17 cellular contexts compared by ENCODE assay signal in the genomic region with DNA sequence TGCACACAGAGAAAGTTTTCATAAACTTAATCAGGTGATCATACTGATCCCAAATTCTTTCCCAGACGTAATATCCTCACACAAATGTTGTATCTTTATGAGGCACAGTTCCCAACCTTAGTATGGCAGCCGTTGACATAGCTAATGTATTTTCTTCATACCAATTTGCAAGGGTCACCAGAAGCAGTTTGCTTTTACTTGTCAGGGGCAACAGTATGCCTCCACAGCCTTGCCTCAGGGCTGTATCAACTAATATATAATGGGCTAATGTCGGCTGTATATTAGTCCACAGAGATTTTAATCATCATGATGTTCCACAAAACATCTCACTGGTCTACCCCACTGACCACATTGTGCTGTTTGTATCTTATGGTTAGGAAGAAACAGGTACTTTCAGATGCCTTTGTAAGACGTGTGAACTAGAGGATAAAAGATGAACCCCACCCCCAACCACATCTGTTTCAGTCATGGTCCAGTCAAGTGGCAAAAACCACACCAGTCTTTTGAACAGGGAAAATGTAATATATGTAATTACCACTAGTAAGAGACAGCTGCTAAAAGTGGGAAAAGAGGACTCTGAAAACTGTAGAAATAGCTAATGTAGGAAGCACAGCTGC. TPM values are rescaled to one million over a fixed set of nuclear protein-coding genes. Genes with fewer than 3 reads are reported as not detected.
DNase-seq lines count a peak whose midpoint lies in the region; ATAC-seq and TF ChIP-seq lines count a peak whose summit lies in the region.
"Had no signal": no experiment of that assay in that cellular context is flagged by ENCODE, and none has a peak within 500 bp of the region (broad histone marks: within the 10 kb centered on the region; RNA-seq: fewer than 3 reads in every experiment).

No MANE protein-coding gene starts in this region.

- DNase-seq in GM06990 (ENCODE audit: extremely low read depth, insufficient read length) (peak; percentile 18), immature natural killer cell (peak; percentile 40 to 47 (median 42)), amygdala (lab: John Stamatoyannopoulos, UW) (no peak), progenitor cell of endocrine pancreas (ENCODE audit: low spot score, unreplicated experiment) (no peak), RKO (ENCODE audit: low spot score) (no peak)
- DNase-seq in activated naive CD8-positive, alpha-beta T cell treated with anti-CD3 and anti-CD28 coated beads for 36 hours, result no peak
- DNase-seq: NCI-H1092 treated with DMSO at 0.1 percent for 48 hours, NCI-H1694, NCI-H2107, NCI-H446 had no signal

- H3K27me3 Mint-ChIP-seq in immature natural killer cell (ENCODE audit: low read depth in 3 of 3) (no peaks in the 10 kb centered on the region), progenitor cell of endocrine pancreas (no peaks in the 10 kb centered on the region)
- H3K27me3 Mint-ChIP-seq in activated naive CD8-positive, alpha-beta T cell treated with anti-CD3 and anti-CD28 coated beads for 36 hours, result no peaks in the 10 kb centered on the region

- H3K36me3 Mint-ChIP-seq in immature natural killer cell (peaks cover 22 to 51% (median 29%) of the 10 kb centered on the region in 3 donors), progenitor cell of endocrine pancreas (ENCODE audit: insufficient read depth) (peaks cover 8% of the 10 kb centered on the region)
- H3K36me3 Mint-ChIP-seq in activated naive CD8-positive, alpha-beta T cell treated with anti-CD3 and anti-CD28 coated beads for 36 hours, result peaks cover 10% of the 10 kb centered on the region

- H3K27me3 ChIP-seq in GM06990 (replicated peaks; ENCODE audit: control insufficient read depth, insufficient read depth, low read length), result no peaks in the 10 kb centered on the region
- H3K27me3 ChIP-seq: BLaER1 treated with 17β-estradiol and CSF1 and Interleukin-3, amounts not matched to agents 10 nM and 100 nM had no signal

- H3K4me1 Mint-ChIP-seq in immature natural killer cell (peaks cover 13 to 22% of the 10 kb centered on the region in 2 donors), progenitor cell of endocrine pancreas (ENCODE audit: low read depth) (no peaks in the 10 kb centered on the region)
- peaks cover 6% of the 10 kb centered on the region for H3K4me1 Mint-ChIP-seq in activated naive CD8-positive, alpha-beta T cell treated with anti-CD3 and anti-CD28 coated beads for 36 hours

- no peak for TF ChIP-seq CTCF in GM06990 (IDR thresholded peaks at IDR 0.05; ENCODE audit: insufficient read depth, low read length, poor library complexity, severe bottlenecking)
- no peak for TF ChIP-seq CTCF in progenitor cell of endocrine pancreas (IDR thresholded peaks at IDR 0.05; ENCODE audit: unreplicated experiment)

- no peaks in the 10 kb centered on the region for H3K9me3 Mint-ChIP-seq in immature natural killer cell
- H3K9me3 Mint-ChIP-seq in activated naive CD8-positive, alpha-beta T cell treated with anti-CD3 and anti-CD28 coated beads for 36 hours, result no peaks in the 10 kb centered on the region
- H3K9me3 Mint-ChIP-seq in progenitor cell of endocrine pancreas (ENCODE audit: low read depth), result no peaks in the 10 kb centered on the region

- H3K36me3 ChIP-seq in GM06990 (ENCODE audit: control insufficient read depth, insufficient read depth, low read length), result no peaks in the 10 kb centered on the region; the same call in 1 of the 2 replicates

- peak overlapping the region in 3 of 6 donors; percentile 20 to 50 (median 23) for H3K27ac Mint-ChIP-seq in immature natural killer cell
- no peak overlapping the region for H3K27ac Mint-ChIP-seq in activated naive CD8-positive, alpha-beta T cell treated with anti-CD3 and anti-CD28 coated beads for 36 hours
- no peak overlapping the region for H3K27ac Mint-ChIP-seq in progenitor cell of endocrine pancreas

- ATAC-seq in GM19395 (IDR thresholded peaks at IDR 0.05; ENCODE audit: unreplicated experiment) (peak; percentile 65), HG02981 (IDR thresholded peaks at IDR 0.05; ENCODE audit: unreplicated experiment) (peak; percentile 78)
- ATAC-seq: K562, Right ventricle myocardium inferior had no signal

- H3K4me3 ChIP-seq in GM06990 (replicated peaks; ENCODE audit: low read depth, low read length), result no peak overlapping the region
- H3K4me3 ChIP-seq: BLaER1 treated with 17β-estradiol and CSF1 and Interleukin-3, amounts not matched to agents 10 nM and 100 nM; HAP-1; K562; SK-N-MC had no signal

- H3K4me3 Mint-ChIP-seq in immature natural killer cell (no peak overlapping the region), progenitor cell of endocrine pancreas (ENCODE audit: low read depth) (no peak overlapping the region)
- no peak overlapping the region for H3K4me3 Mint-ChIP-seq in activated naive CD8-positive, alpha-beta T cell treated with anti-CD3 and anti-CD28 coated beads for 36 hours

RNA-seq across cellular contexts. Expression of gene GAN, which starts 55.2 kb away (rescaled TPM):
- polyA plus RNA-seq in immature natural killer cell, result 1 to 10 TPM; 1.3 to 2.8 (median 2.0) TPM
- 10 to 100 TPM in 1 of 2 experiments, 1 to 10 TPM in 1; 10.0 to 10.7 TPM for total RNA-seq in activated naive CD8-positive, alpha-beta T cell treated with anti-CD3 and anti-CD28 coated beads for 36 hours
- 14.0 and 14.9 TPM in 2 replicates for total RNA-seq in progenitor cell of endocrine pancreas

Comparison
In these comparisons a context has a peak if more than half of its experiments do, and no peak if none do; other contexts are left out.
1. DNase-seq: peak in GM06990 (single experiment) and immature natural killer cell (3 of 3); none in activated naive CD8-positive, alpha-beta T cell treated with anti-CD3 and anti-CD28 coated beads for 36 hours (single experiment), amygdala (0 of 56), progenitor cell of endocrine pancreas (single experiment) and RKO (single experiment).